Comparison of ENCODE assay signal across 17 cellular contexts in the genomic region with DNA sequence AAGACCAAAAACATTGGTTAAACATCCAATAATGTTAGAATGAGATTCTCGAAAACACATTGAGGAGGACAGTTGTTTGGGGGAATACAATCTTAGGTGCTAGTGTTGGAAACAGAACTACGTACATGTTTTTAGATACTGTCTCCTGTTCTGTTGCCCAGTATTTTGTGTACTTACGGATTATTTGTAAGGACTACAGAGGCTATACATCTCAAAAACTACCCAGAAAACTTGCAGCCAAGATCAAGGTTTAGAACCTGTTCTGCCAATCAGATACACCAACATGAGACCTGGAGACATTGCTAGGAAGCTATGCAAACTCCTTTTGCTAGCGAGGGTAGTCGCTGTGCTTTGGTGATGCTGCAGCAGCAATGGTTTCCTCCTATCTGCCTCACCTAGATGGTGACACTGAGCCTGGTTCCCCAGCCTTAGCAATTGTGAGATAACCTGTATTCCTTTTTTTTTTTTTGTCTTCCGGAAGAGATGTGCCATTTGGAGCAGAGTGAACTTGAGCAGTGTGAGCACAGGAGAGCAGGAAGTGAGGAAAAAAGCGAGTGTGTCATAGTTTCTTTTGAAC. TPM values are rescaled to one million over a fixed set of nuclear protein-coding genes. Genes with fewer than 3 reads are reported as not detected.
DNase-seq lines count a peak whose midpoint lies in the region; ATAC-seq, FAIRE-seq and TF ChIP-seq lines count a peak whose summit lies in the region.
"Had no signal": no experiment of that assay in that cellular context is flagged by ENCODE, and none has a peak within 500 bp of the region (broad histone marks: within the 10 kb centered on the region; RNA-seq: fewer than 3 reads in every experiment).

No MANE protein-coding gene starts in this region.

- WGBS in HepG2 (ENCODE audit: low lambda C conversion rate) = 97% methylated on average over 7 of the region's 7 CpGs
- 93% methylated on average over 7 of the region's 7 CpGs for WGBS in right lobe of liver (ENCODE audit: insufficient coverage, low coverage, low lambda C conversion rate, missing lambda C conversion rate)
- 95 to 100% methylated on average over 6 to 7 of the region's 7 CpGs for WGBS in endodermal cell (ENCODE audit: insufficient coverage in 1 of 2, insufficient read length in 1 of 2), 2 experiments
- WGBS in sigmoid colon, 2 donors = 84 to 94% methylated on average over 7 of the region's 7 CpGs

- H3K4me1 ChIP-seq in HepG2 (ENCODE audit: insufficient read depth, low read length) (no peaks in the 10 kb centered on the region), right lobe of liver (no peaks in the 10 kb centered on the region), endodermal cell (ENCODE audit: control insufficient read depth, insufficient read depth, low read length) (no peaks in the 10 kb centered on the region), sigmoid colon (no peaks in the 10 kb centered on the region)

- peaks cover 2% of the 10 kb centered on the region for H3K79me2 ChIP-seq in HepG2 (ENCODE audit: insufficient read depth, low read length)

- DNase-seq in HepG2 (ENCODE audit: low spot score) (no peak), right lobe of liver (no peak), HFFc6 (no peak), endodermal cell (no peak), NCI-H69 (lab: John Stamatoyannopoulos, UW) (no peak), iPS-NIHi7 (ENCODE audit: extremely low spot score) (no peak), sigmoid colon (no peak)
- DNase-seq in stimulated activated naive B cell treated with anti-CD40 and anti-IgM and Interleukin-4, amounts not matched to agents 10 μg/mL and 1 μg/mL and 100 μg/mL, for 72 hours = no peak
- DNase-seq: DMS79 treated with DMSO at 0.1 percent for 48 hours, GDM1, Kasumi-1, NCI-H1417 treated with DMSO at 0.1 percent for 48 hours, NCI-H2081, NCI-H510A treated with DMSO at 0.1 percent for 48 hours had no signal

- H3K27me3 Mint-ChIP-seq in HFFc6 (ENCODE audit: insufficient read depth) = no peaks in the 10 kb centered on the region
- H3K27me3 Mint-ChIP-seq in endodermal cell (ENCODE audit: insufficient read depth) = no peaks in the 10 kb centered on the region
- H3K27me3 Mint-ChIP-seq in stimulated activated naive B cell treated with anti-CD40 and anti-IgM and Interleukin-4, amounts not matched to agents 10 μg/mL and 1 μg/mL and 100 μg/mL, for 72 hours = no peaks in the 10 kb centered on the region

- H3K4me3 ChIP-seq in HepG2 (replicated peaks in 1 of 3; ENCODE audit: insufficient read depth in 1 of 3, low read depth in 2 of 3, low read length in 3 of 3) (no peak overlapping the region), right lobe of liver (no peak overlapping the region), endodermal cell (ENCODE audit: low read length) (no peak overlapping the region), sigmoid colon (no peak overlapping the region)

- no peak overlapping the region for H3K27ac ChIP-seq in HepG2 (ENCODE audit: extremely low read length, insufficient read depth, low read length)
- no peak overlapping the region for H3K27ac ChIP-seq in right lobe of liver
- no peak overlapping the region for H3K27ac ChIP-seq in endodermal cell (ENCODE audit: low read depth, low read length)
- H3K27ac ChIP-seq in sigmoid colon = no peak overlapping the region

- CTCF ChIA-PET in HepG2 (lab: Yijun Ruan, JAX; ENCODE audit: low intra/inter-chr PET ratio, low total read pairs) = no interaction called here

- FAIRE-seq in HepG2 (lab: Jason Lieb, UNC) = peak; percentile 32

- peaks cover 17% of the 10 kb centered on the region for H3K4me1 Mint-ChIP-seq in HFFc6 (ENCODE audit: low read depth)
- no peaks in the 10 kb centered on the region for H3K4me1 Mint-ChIP-seq in endodermal cell
- H3K4me1 Mint-ChIP-seq in stimulated activated naive B cell treated with anti-CD40 and anti-IgM and Interleukin-4, amounts not matched to agents 10 μg/mL and 1 μg/mL and 100 μg/mL, for 72 hours = peaks cover 4 to 8% of the 10 kb centered on the region in 2 donors
- H3K4me1 Mint-ChIP-seq: CD14-positive monocyte had no signal

- TF ChIP-seq POLR2A in HepG2 (IDR thresholded peaks at IDR 0.05; ENCODE audit: insufficient read depth in 1 of 2, low read depth in 2 of 2, low read length in 2 of 2) = 0 out of 4 replicates have a peak, but pooled peaks of 1 of the 2 experiments have one; percentile 24
- TF ChIP-seq POLR2A in right lobe of liver (IDR thresholded peaks at IDR 0.05) = no peak
- TF ChIP-seq POLR2A in sigmoid colon (IDR thresholded peaks at IDR 0.05) = no peak

- H3K9me3 ChIP-seq in HepG2 (ENCODE audit: low read length) (no peaks in the 10 kb centered on the region), right lobe of liver (no peaks in the 10 kb centered on the region), endodermal cell (ENCODE audit: control insufficient read depth, low read length) (peaks cover 16% of the 10 kb centered on the region), sigmoid colon (no peaks in the 10 kb centered on the region)

- TF ChIP-seq CTCF in HepG2 (CRISPR knock-in tag; IDR thresholded peaks at IDR 0.05) (no peak), right lobe of liver (IDR thresholded peaks at IDR 0.05) (no peak), HFFc6 (IDR thresholded peaks at IDR 0.05) (no peak), endodermal cell (conservative IDR thresholded peaks at IDR 0.05) (no peak), sigmoid colon (IDR thresholded peaks at IDR 0.05) (no peak)

- H4K20me1 ChIP-seq in HepG2 (ENCODE audit: insufficient read depth, low read length) = peaks cover 3% of the 10 kb centered on the region; the same call in 1 of the 2 replicates

- H3K4me2 ChIP-seq in HepG2 (ENCODE audit: low read depth, low read length) = no peak overlapping the region

- H3K27ac Mint-ChIP-seq in HFFc6 (peak overlapping the region; percentile 12; the same call in 1 of the 2 replicates), endodermal cell (peak overlapping the region; percentile 1)
- peak overlapping the region; percentile 90 for H3K27ac Mint-ChIP-seq in stimulated activated naive B cell treated with anti-CD40 and anti-IgM and Interleukin-4, amounts not matched to agents 10 μg/mL and 1 μg/mL and 100 μg/mL, for 72 hours

- H2AFZ ChIP-seq in HepG2 (ENCODE audit: low read length) = no peak overlapping the region

- POLR2A ChIA-PET in HepG2 (lab: Yijun Ruan, JAX) = no interaction called here

- H3K9ac ChIP-seq in HepG2 (ENCODE audit: insufficient read depth, low read depth, low read length) (no peak overlapping the region), endodermal cell (ENCODE audit: extremely low read depth, low read length, poor library complexity, severe bottlenecking) (no peak overlapping the region)

- H3K36me3 ChIP-seq in HepG2 (replicated peaks in 1 of 2; ENCODE audit: control insufficient read depth in 1 of 2, insufficient read depth in 2 of 2, low read length in 2 of 2) (peaks cover 23 to 71% of the 10 kb centered on the region in 2 experiments), right lobe of liver (peaks cover 12 to 60% (median 23%) of the 10 kb centered on the region in 4 donors), endodermal cell (ENCODE audit: control insufficient read depth, insufficient read depth, low read length) (peaks cover 90% of the 10 kb centered on the region), sigmoid colon (peaks cover 0 to 95% (median 47%) of the 10 kb centered on the region in 4 donors)

- no peak for TF ChIP-seq RAD21 in HepG2 (CRISPR knock-in tag; IDR thresholded peaks at IDR 0.05)

- H3K27me3 ChIP-seq in HepG2 (ENCODE audit: control insufficient read depth in 1 of 2, insufficient read depth in 2 of 2, low read length in 2 of 2) (no peaks in the 10 kb centered on the region), right lobe of liver (no peaks in the 10 kb centered on the region), endodermal cell (ENCODE audit: control insufficient read depth, insufficient read depth, low read length, poor library complexity, severe bottlenecking) (no peaks in the 10 kb centered on the region), sigmoid colon (no peaks in the 10 kb centered on the region)

- no peaks in the 10 kb centered on the region for H3K9me3 Mint-ChIP-seq in HFFc6
- no peaks in the 10 kb centered on the region for H3K9me3 Mint-ChIP-seq in endodermal cell
- H3K9me3 Mint-ChIP-seq in stimulated activated naive B cell treated with anti-CD40 and anti-IgM and Interleukin-4, amounts not matched to agents 10 μg/mL and 1 μg/mL and 100 μg/mL, for 72 hours = no peaks in the 10 kb centered on the region

- H3K36me3 Mint-ChIP-seq in HFFc6 (ENCODE audit: low read depth) (peaks cover 76% of the 10 kb centered on the region), endodermal cell (ENCODE audit: low read depth) (peaks cover 90% of the 10 kb centered on the region)
- peaks cover 52 to 74% of the 10 kb centered on the region in 2 donors for H3K36me3 Mint-ChIP-seq in stimulated activated naive B cell treated with anti-CD40 and anti-IgM and Interleukin-4, amounts not matched to agents 10 μg/mL and 1 μg/mL and 100 μg/mL, for 72 hours

- BruUV-seq in HepG2 (replicated peaks; lab: Mats Ljungman, UMichigan) = no TSS peak

- in situ Hi-C loops in HepG2 (cut with HindIII; ENCODE audit: extremely low pct_ligation_motif_present, low pct_unique_long_range_greater_than_20kb) = no loop called here

- ATAC-seq in HepG2 (no peak), right lobe of liver (no peak)
- no peak for ATAC-seq in stimulated activated naive B cell treated with anti-CD40 and anti-IgM and Interleukin-4, amounts not matched to agents 10 μg/mL and 1 μg/mL and 100 μg/mL, for 72 hours (replicated peaks)

- TF ChIP-seq EP300 in HepG2 (IDR thresholded peaks at IDR 0.05; ENCODE audit: low read depth in 2 of 2, low read length in 2 of 2) = no peak
- no peak for TF ChIP-seq EP300 in HepG2 (CRISPR knock-in tag; IDR thresholded peaks at IDR 0.05; ENCODE audit: borderline replicate concordance)
- TF ChIP-seq EP300 in sigmoid colon (IDR thresholded peaks at IDR 0.05) = no peak

- H3K4me3 Mint-ChIP-seq in HFFc6 = no peak overlapping the region
- H3K4me3 Mint-ChIP-seq in endodermal cell = no peak overlapping the region
- no peak overlapping the region for H3K4me3 Mint-ChIP-seq in stimulated activated naive B cell treated with anti-CD40 and anti-IgM and Interleukin-4, amounts not matched to agents 10 μg/mL and 1 μg/mL and 100 μg/mL, for 72 hours
- H3K4me3 Mint-ChIP-seq: CD14-positive monocyte had no signal

- intact Hi-C loops in HepG2 (cut with micrococcal nuclease; ENCODE audit: unreplicated experiment) = no loop called here
- intact Hi-C loops in right lobe of liver (cut with DNase I) = no loop called here
- intact Hi-C loops in sigmoid colon (cut with DNase I) = no loop called here

RNA-seq across cellular contexts. Expression of gene YBX1, which starts 21.8 kb away (rescaled TPM):
- total RNA-seq in HepG2 (2016; rRNA removed; fragmentation: Illumina TruSeq; extraction: Trizol) (500 and 628 TPM in 2 replicates), right lobe of liver (100 to 1,000 TPM; 144 to 325 (median 207) TPM), endodermal cell (100 to 1,000 TPM; 655 to 668 TPM), sigmoid colon (100 to 1,000 TPM; 685 to 773 (median 728) TPM)
- total RNA-seq in HepG2 (2016; cell fraction: cytosol; rRNA removed; fragmentation: Illumina TruSeq; extraction: Trizol; ENCODE audit: low read depth) = 2,635 and 2,855 TPM in 2 replicates
- total RNA-seq in HepG2 (2016; cell fraction: insoluble cytoplasmic fraction; rRNA removed; fragmentation: Illumina TruSeq; extraction: Trizol) = 446 and 624 TPM in 2 replicates
- total RNA-seq in HepG2 (2016; cell fraction: membrane; rRNA removed; fragmentation: Illumina TruSeq; extraction: Trizol) = 2,272 and 2,458 TPM in 2 replicates
- 173 and 199 TPM in 2 replicates for total RNA-seq in HepG2 (2016; cell fraction: nucleus; rRNA removed; fragmentation: Illumina TruSeq; extraction: Trizol)
- polyA plus RNA-seq in HepG2 (2011; rRNA removed) (228 and 339 TPM in 2 replicates), sigmoid colon (100 to 1,000 TPM; 695 to 897 (median 801) TPM)
- 382 and 398 TPM in 2 replicates for polyA plus RNA-seq in HepG2 (2011; cell fraction: cytosol; rRNA removed)
- polyA plus RNA-seq in HepG2 (2011; cell fraction: nucleus; rRNA removed) = 111 and 112 TPM in 2 replicates
- polyA plus RNA-seq in HepG2 (2012) = 423 and 572 TPM in 2 replicates
- 6,320 and 6,728 TPM in 2 replicates for polyA plus RNA-seq in HepG2 (2016; cell fraction: cytosol; fragmentation: Illumina TruSeq; extraction: Trizol; ENCODE audit: low read depth)
- polyA plus RNA-seq in HepG2 (2016; cell fraction: insoluble cytoplasmic fraction; fragmentation: Illumina TruSeq; extraction: Trizol; ENCODE audit: low read depth) = 864 and 1,004 TPM in 2 replicates
- polyA plus RNA-seq in HepG2 (2016; cell fraction: membrane; fragmentation: Illumina TruSeq; extraction: Trizol; ENCODE audit: low read depth) = 4,286 and 4,875 TPM in 2 replicates
- 505 and 511 TPM in 2 replicates for polyA plus RNA-seq in HepG2 (2016; cell fraction: nucleus; fragmentation: Illumina TruSeq; extraction: Trizol; ENCODE audit: insufficient read depth, low read depth)
- polyA minus RNA-seq in HepG2 (2011; rRNA and poly(A)+ RNA removed; ENCODE audit: low replicate concordance) = 85.6 and 223 TPM in 2 replicates
- 140 and 193 TPM in 2 replicates for polyA minus RNA-seq in HepG2 (2011; cell fraction: cytosol; rRNA and poly(A)+ RNA removed)
- polyA minus RNA-seq in HepG2 (2011; cell fraction: nucleus; rRNA and poly(A)+ RNA removed) = 69.1 and 71.2 TPM in 2 replicates
- 100 to 1,000 TPM; 736 to 879 (median 836) TPM for total RNA-seq in HFFc6 (2021; fragmentation: NEBNext Ultra II Directional; extraction: Animal tissue kit (Norgen Biotek cat#: 25700))
- polyA plus RNA-seq in endodermal cell (2013, experiment 1 of 2) = 1,068 TPM
- 1,071 TPM for polyA plus RNA-seq in endodermal cell (2013, experiment 2 of 2)

RNA-seq across cellular contexts. Expression of gene CLDN19, which starts 36.1 kb away (rescaled TPM):
- 4.3 and 7.6 TPM in 2 replicates for total RNA-seq in HepG2 (2016; rRNA removed; fragmentation: Illumina TruSeq; extraction: Trizol)
- 1.0 and 1.9 TPM in 2 replicates for total RNA-seq in HepG2 (2016; cell fraction: cytosol; rRNA removed; fragmentation: Illumina TruSeq; extraction: Trizol; ENCODE audit: low read depth)
- total RNA-seq in HepG2 (2016; cell fraction: insoluble cytoplasmic fraction; rRNA removed; fragmentation: Illumina TruSeq; extraction: Trizol) = 3.7 and 6.4 TPM in 2 replicates
- 4.7 and 5.3 TPM in 2 replicates for total RNA-seq in HepG2 (2016; cell fraction: membrane; rRNA removed; fragmentation: Illumina TruSeq; extraction: Trizol)
- 5.6 and 6.8 TPM in 2 replicates for total RNA-seq in HepG2 (2016; cell fraction: nucleus; rRNA removed; fragmentation: Illumina TruSeq; extraction: Trizol)
- 5.0 and 5.3 TPM in 2 replicates for polyA plus RNA-seq in HepG2 (2011; rRNA removed)
- polyA plus RNA-seq in HepG2 (2011; cell fraction: cytosol; rRNA removed) = 3.6 and 5.9 TPM in 2 replicates
- polyA plus RNA-seq in HepG2 (2011; cell fraction: nucleus; rRNA removed) = 4.7 and 5.6 TPM in 2 replicates
- 2.5 and 3.7 TPM in 2 replicates for polyA plus RNA-seq in HepG2 (2012)
- 2.8 and 3.0 TPM in 2 replicates for polyA plus RNA-seq in HepG2 (2016; cell fraction: cytosol; fragmentation: Illumina TruSeq; extraction: Trizol; ENCODE audit: low read depth)
- 3.9 and 4.5 TPM in 2 replicates for polyA plus RNA-seq in HepG2 (2016; cell fraction: insoluble cytoplasmic fraction; fragmentation: Illumina TruSeq; extraction: Trizol; ENCODE audit: low read depth)
- polyA plus RNA-seq in HepG2 (2016; cell fraction: membrane; fragmentation: Illumina TruSeq; extraction: Trizol; ENCODE audit: low read depth) = 5.5 TPM in 2 replicates
- polyA plus RNA-seq in HepG2 (2016; cell fraction: nucleus; fragmentation: Illumina TruSeq; extraction: Trizol; ENCODE audit: insufficient read depth, low read depth) = 8.6 and 9.4 TPM in 2 replicates
- 10.8 TPM in 1 of 2 replicates, not detected in the other for polyA minus RNA-seq in HepG2 (2011; rRNA and poly(A)+ RNA removed; ENCODE audit: low replicate concordance)
- polyA minus RNA-seq in HepG2 (2011; cell fraction: cytosol; rRNA and poly(A)+ RNA removed) = 2.8 and 2.9 TPM in 2 replicates
- polyA minus RNA-seq in HepG2 (2011; cell fraction: nucleus; rRNA and poly(A)+ RNA removed) = 1.2 and 2.1 TPM in 2 replicates
- 1 to 10 TPM in 1 of 6 experiments, not detected in 5; 1.0 TPM for total RNA-seq in right lobe of liver
- total RNA-seq in HFFc6 (2021; fragmentation: NEBNext Ultra II Directional; extraction: Animal tissue kit (Norgen Biotek cat#: 25700)) = not detected
- 10 to 100 TPM; 31.6 to 32.6 TPM for total RNA-seq in endodermal cell
- polyA plus RNA-seq in endodermal cell (2013, experiment 1 of 2) = 7.2 TPM
- polyA plus RNA-seq in endodermal cell (2013, experiment 2 of 2) = 7.2 TPM
- not detected for total RNA-seq in sigmoid colon
- under 1 TPM in 1 of 3 donors, not detected in 2; 0.03 TPM for polyA plus RNA-seq in sigmoid colon
- total RNA-seq: A673, H4 had no signal
- polyA plus RNA-seq: CD14-positive monocyte had no signal

RNA-seq across cellular contexts. Expression of gene PPIH, which starts 45.8 kb away (rescaled TPM):
- 72.6 and 93.3 TPM in 2 replicates for total RNA-seq in HepG2 (2016; rRNA removed; fragmentation: Illumina TruSeq; extraction: Trizol)
- 20.2 and 21.3 TPM in 2 replicates for total RNA-seq in HepG2 (2016; cell fraction: cytosol; rRNA removed; fragmentation: Illumina TruSeq; extraction: Trizol; ENCODE audit: low read depth)
- total RNA-seq in HepG2 (2016; cell fraction: insoluble cytoplasmic fraction; rRNA removed; fragmentation: Illumina TruSeq; extraction: Trizol) = 76.3 and 109 TPM in 2 replicates
- total RNA-seq in HepG2 (2016; cell fraction: membrane; rRNA removed; fragmentation: Illumina TruSeq; extraction: Trizol) = 24.6 and 26.1 TPM in 2 replicates
- 37.4 and 40.5 TPM in 2 replicates for total RNA-seq in HepG2 (2016; cell fraction: nucleus; rRNA removed; fragmentation: Illumina TruSeq; extraction: Trizol)
- polyA plus RNA-seq in HepG2 (2011; rRNA removed) = 18.7 and 29.9 TPM in 2 replicates
- polyA plus RNA-seq in HepG2 (2011; cell fraction: cytosol; rRNA removed) = 22.9 and 28.2 TPM in 2 replicates
- 14.9 TPM in 2 replicates for polyA plus RNA-seq in HepG2 (2011; cell fraction: nucleus; rRNA removed)
- polyA plus RNA-seq in HepG2 (2012) = 11.7 and 27.7 TPM in 2 replicates
- polyA plus RNA-seq in HepG2 (2016; cell fraction: cytosol; fragmentation: Illumina TruSeq; extraction: Trizol; ENCODE audit: low read depth) = 19.5 and 21.5 TPM in 2 replicates
- polyA plus RNA-seq in HepG2 (2016; cell fraction: insoluble cytoplasmic fraction; fragmentation: Illumina TruSeq; extraction: Trizol; ENCODE audit: low read depth) = 116 and 122 TPM in 2 replicates
- polyA plus RNA-seq in HepG2 (2016; cell fraction: membrane; fragmentation: Illumina TruSeq; extraction: Trizol; ENCODE audit: low read depth) = 20.9 and 23.8 TPM in 2 replicates
- polyA plus RNA-seq in HepG2 (2016; cell fraction: nucleus; fragmentation: Illumina TruSeq; extraction: Trizol; ENCODE audit: insufficient read depth, low read depth) = 53.7 and 57.5 TPM in 2 replicates
- polyA minus RNA-seq in HepG2 (2011; rRNA and poly(A)+ RNA removed; ENCODE audit: low replicate concordance) = 10.2 and 39.1 TPM in 2 replicates
- polyA minus RNA-seq in HepG2 (2011; cell fraction: cytosol; rRNA and poly(A)+ RNA removed) = 5.0 and 11.2 TPM in 2 replicates
- 20.1 and 20.9 TPM in 2 replicates for polyA minus RNA-seq in HepG2 (2011; cell fraction: nucleus; rRNA and poly(A)+ RNA removed)
- 10 to 100 TPM in 2 of 6 experiments, 1 to 10 TPM in 4; 8.1 to 14.9 (median 9.2) TPM for total RNA-seq in right lobe of liver
- 10 to 100 TPM; 30.0 to 45.6 (median 40.0) TPM for total RNA-seq in HFFc6 (2021; fragmentation: NEBNext Ultra II Directional; extraction: Animal tissue kit (Norgen Biotek cat#: 25700))
- 10 to 100 TPM; 63.3 to 73.2 TPM for total RNA-seq in endodermal cell
- 48.6 TPM for polyA plus RNA-seq in endodermal cell (2013, experiment 1 of 2)
- polyA plus RNA-seq in endodermal cell (2013, experiment 2 of 2) = 50.8 TPM
- 10 to 100 TPM; 19.7 to 32.9 (median 27.5) TPM for total RNA-seq in sigmoid colon
- polyA plus RNA-seq in sigmoid colon = 10 to 100 TPM; 39.6 to 71.1 (median 45.5) TPM

Comparison
In these comparisons a context has a peak if more than half of its experiments do, and no peak if none do; other contexts are left out.
1. H3K27ac Mint-ChIP-seq: peak in every context shown above with its lines; median percentile 90 in stimulated activated naive B cell treated with anti-CD40 and anti-IgM and Interleukin-4, amounts not matched to agents 10 μg/mL and 1 μg/mL and 100 μg/mL, for 72 hours; 12 in HFFc6; 1 in endodermal cell.